Comparison of ENCODE assay signal across 1 cellular context in genomic region chr3:10772230-10773161, GRCh38.
A peak's percentile ranks its signal among the peaks of the same experiment; 100 is the strongest.
TF ChIP-seq lines count a peak whose summit lies in the region.

No MANE protein-coding gene starts in this region.

TF ChIP-seq in HepG2, 621 proteins besides CTCF, POLR2A, EP300 and RAD21 (continued from another document and continues in another):
- TF ChIP-seq ZNF660 (CRISPR knock-in tag; IDR thresholded peaks at IDR 0.05; ENCODE audit: borderline replicate concordance, low read depth) (no peak), U2AF2 (IDR thresholded peaks at IDR 0.05; ENCODE audit: low read depth, low read length) (no peak), SRSF9 (IDR thresholded peaks at IDR 0.05; ENCODE audit: borderline replicate concordance, insufficient read depth, low read depth, low read length, poor library complexity, severe bottlenecking) (no peak), ZNF329 (CRISPR knock-in tag; IDR thresholded peaks at IDR 0.05; ENCODE audit: low read depth) (no peak), HDAC1 (CRISPR knock-in tag; IDR thresholded peaks at IDR 0.05) (0 out of 2 replicates have a peak, but pooled peaks have one; percentile 27), ZNF232 (CRISPR knock-in tag; IDR thresholded peaks at IDR 0.05; ENCODE audit: borderline replicate concordance) (0 out of 2 replicates have a peak, but pooled peaks have one; percentile 27), SP4 (CRISPR knock-in tag; IDR thresholded peaks at IDR 0.05) (no peak), BORCS8-MEF2B (CRISPR knock-in tag; IDR thresholded peaks at IDR 0.05) (0 out of 2 replicates have a peak, but pooled peaks have one; percentile 49), TRAFD1 (CRISPR knock-in tag; IDR thresholded peaks at IDR 0.05; ENCODE audit: borderline replicate concordance) (no peak), ZNF543 (CRISPR knock-in tag; IDR thresholded peaks at IDR 0.05) (no peak), ARHGAP35 (CRISPR knock-in tag; IDR thresholded peaks at IDR 0.05; ENCODE audit: borderline replicate concordance) (no peak), ZSCAN22 (CRISPR knock-in tag; IDR thresholded peaks at IDR 0.05) (no peak), MTA1 (CRISPR knock-in tag; IDR thresholded peaks at IDR 0.05; ENCODE audit: borderline replicate concordance) (no peak), HOMEZ (CRISPR knock-in tag; IDR thresholded peaks at IDR 0.05; ENCODE audit: low read depth) (no peak), MED1 (CRISPR knock-in tag; IDR thresholded peaks at IDR 0.05) (no peak), ZNF335 (CRISPR knock-in tag; IDR thresholded peaks at IDR 0.05) (no peak), CENPT (CRISPR knock-in tag; IDR thresholded peaks at IDR 0.05; ENCODE audit: low read depth) (no peak), NCOA2 (CRISPR knock-in tag; IDR thresholded peaks at IDR 0.05) (0 out of 2 replicates have a peak, but pooled peaks have one; percentile 13), ZMAT5 (CRISPR knock-in tag; IDR thresholded peaks at IDR 0.05; ENCODE audit: borderline replicate concordance, low read depth) (no peak), ATF3 (CRISPR knock-in tag; IDR thresholded peaks at IDR 0.05) (no peak), ZNF850 (CRISPR knock-in tag; conservative IDR thresholded peaks at IDR 0.05) (no peak), ZBTB42 (CRISPR knock-in tag; IDR thresholded peaks at IDR 0.05) (no peak), ZBTB20 (CRISPR knock-in tag; IDR thresholded peaks at IDR 0.05; ENCODE audit: borderline replicate concordance, low read depth) (no peak), ZBTB38 (CRISPR knock-in tag; IDR thresholded peaks at IDR 0.05) (no peak), GRHL1 (CRISPR knock-in tag; conservative IDR thresholded peaks at IDR 0.05) (no peak), SOX6 (IDR thresholded peaks at IDR 0.05) (no peak), SOX6 (CRISPR knock-in tag; IDR thresholded peaks at IDR 0.05) (peak; percentile 25; the same call in 1 of the 2 replicates), E2F2 (CRISPR knock-in tag; IDR thresholded peaks at IDR 0.05; ENCODE audit: borderline replicate concordance) (no peak), ATF2 (CRISPR knock-in tag; IDR thresholded peaks at IDR 0.05) (0 out of 2 replicates have a peak, but pooled peaks have one; percentile 29), U2AF1 (optimal IDR thresholded peaks at IDR 0.05; ENCODE audit: low read depth, low read length) (no peak), ZZZ3 (CRISPR knock-in tag; IDR thresholded peaks at IDR 0.05; ENCODE audit: borderline replicate concordance) (no peak), ZNF326 (CRISPR knock-in tag; IDR thresholded peaks at IDR 0.05; ENCODE audit: borderline replicate concordance) (no peak), ZBTB14 (CRISPR knock-in tag; IDR thresholded peaks at IDR 0.05) (no peak), CREB3 (CRISPR knock-in tag; IDR thresholded peaks at IDR 0.05) (no peak), PHF8 (CRISPR knock-in tag; IDR thresholded peaks at IDR 0.05) (no peak), PBX2 (CRISPR knock-in tag; IDR thresholded peaks at IDR 0.05) (no peak), HBP1 (CRISPR knock-in tag; IDR thresholded peaks at IDR 0.05; ENCODE audit: low read depth) (no peak), ZUFSP (CRISPR knock-in tag; IDR thresholded peaks at IDR 0.05; ENCODE audit: borderline replicate concordance) (no peak), RXRB (CRISPR knock-in tag; IDR thresholded peaks at IDR 0.05; ENCODE audit: borderline replicate concordance) (peak; percentile 30), HNRNPH1 (optimal IDR thresholded peaks at IDR 0.05; ENCODE audit: low read depth, low read length) (no peak), HINFP (CRISPR knock-in tag; IDR thresholded peaks at IDR 0.05; ENCODE audit: low read depth) (no peak; the same call in 1 of the 2 replicates), GATAD2A (CRISPR knock-in tag; IDR thresholded peaks at IDR 0.05) (no peak), KAT7 (CRISPR knock-in tag; IDR thresholded peaks at IDR 0.05; ENCODE audit: borderline replicate concordance) (no peak), ZNF562 (CRISPR knock-in tag; IDR thresholded peaks at IDR 0.05; ENCODE audit: borderline replicate concordance) (no peak)
